ENCODE assay signal across 6 cellular contexts in genomic region chr1:40332695-40333094, GRCh38.
"Had no signal": no experiment of that assay in that cellular context is flagged by ENCODE, and none has a peak within 500 bp of the region (broad histone marks: within the 10 kb centered on the region; RNA-seq: fewer than 3 reads in every experiment).

No MANE protein-coding gene starts in this region.

- FAIRE-seq: H1, H54 had no signal

- ATAC-seq: GM23338 had no signal

- H3K4me3 ChIP-seq: GM23338 had no signal

- DNase-seq: H9, HCEC 1CT, KG1 had no signal

- H3K4me2 ChIP-seq: GM23338 had no signal

- H2AFZ ChIP-seq: GM23338 had no signal
